1 cellular context compared by ENCODE assay signal in genomic region chr12:50725011-50725899, GRCh38.
TF ChIP-seq lines count a peak whose summit lies in the region.

No MANE protein-coding gene starts in this region.

TF ChIP-seq in HEK293, 187 proteins besides CTCF, POLR2A, EP300 and RAD21 (continued from another document):
- TF ChIP-seq ZBTB6 (tag by site-specific recombination; IDR thresholded peaks at IDR 0.05) (0 out of 2 replicates have a peak, but pooled peaks have one; percentile 15), ZNF473 (tag by site-specific recombination; IDR thresholded peaks at IDR 0.05) (no peak), ZBTB48 (tag by site-specific recombination; IDR thresholded peaks at IDR 0.05) (0 out of 2 replicates have a peak, but pooled peaks have one; percentile 15), SCRT1 (tag by site-specific recombination; IDR thresholded peaks at IDR 0.05; ENCODE audit: borderline replicate concordance) (no peak), ZNF140 (tag by site-specific recombination; IDR thresholded peaks at IDR 0.05) (no peak), PRDM1 (tag by site-specific recombination; IDR thresholded peaks at IDR 0.05) (no peak), BCL11A (tag by site-specific recombination; IDR thresholded peaks at IDR 0.05; ENCODE audit: low read depth) (peak; percentile 81; the same call in 1 of the 2 replicates)
